8 cellular contexts compared by ENCODE assay signal in genomic region chr5:42057254-42057690, GRCh38.
A peak's percentile ranks its signal among the peaks of the same experiment; 100 is the strongest.
DNase-seq lines count a peak whose midpoint lies in the region; ATAC-seq and TF ChIP-seq lines count a peak whose summit lies in the region.

No MANE protein-coding gene starts in this region.

- peak; percentile 34 to 60 for TF ChIP-seq CTCF in suprapubic skin (IDR thresholded peaks at IDR 0.05)

- H3K36me3 ChIP-seq in suprapubic skin, result no peaks in the 10 kb centered on the region

- peak; percentile 90 for ATAC-seq in GM18861 (IDR thresholded peaks at IDR 0.05; ENCODE audit: unreplicated experiment)
- ATAC-seq in HG03039 (IDR thresholded peaks at IDR 0.05; ENCODE audit: unreplicated experiment), result peak; percentile 81

- no peaks in the 10 kb centered on the region for H3K4me1 ChIP-seq in suprapubic skin

- DNase-seq in AG20443 (ENCODE audit: low spot score), result peak; percentile 59
- DNase-seq in NCI-H2196 (lab: John Stamatoyannopoulos, UW; ENCODE audit: unreplicated experiment), result peak; percentile 51
- DNase-seq in activated CD4-positive, alpha-beta T cell treated with anti-CD3 and anti-CD28 coated beads for 48 hours, result peak; percentile 67
- DNase-seq in effector CD4-positive, alpha-beta T cell, result peak; percentile 43
- peak; percentile 48 for DNase-seq in myocyte (ENCODE audit: low read depth)
- DNase-seq in suprapubic skin (ENCODE audit: low spot score in 2 of 2), result no peak

- H3K27me3 ChIP-seq in suprapubic skin, result no peaks in the 10 kb centered on the region

- no peak overlapping the region for H3K4me3 ChIP-seq in suprapubic skin

- no peak for TF ChIP-seq POLR2A in suprapubic skin (IDR thresholded peaks at IDR 0.05)

- 41% methylated on average over 5 of the region's 5 CpGs for WGBS in suprapubic skin

- TF ChIP-seq EP300 in suprapubic skin (IDR thresholded peaks at IDR 0.05), result no peak

- no peaks in the 10 kb centered on the region for H3K9me3 ChIP-seq in suprapubic skin

- H3K27ac ChIP-seq in suprapubic skin, result no peak overlapping the region

Comparison
In these comparisons a context has a peak if more than half of its experiments do, and no peak if none do; other contexts are left out.
1. DNase-seq: peak in AG20443 (single experiment), NCI-H2196 (single experiment), activated CD4-positive, alpha-beta T cell treated with anti-CD3 and anti-CD28 coated beads for 48 hours (single experiment), effector CD4-positive, alpha-beta T cell (single experiment) and myocyte (single experiment); none in suprapubic skin (0 of 2).